1 cellular context compared by ENCODE assay signal in the genomic region with DNA sequence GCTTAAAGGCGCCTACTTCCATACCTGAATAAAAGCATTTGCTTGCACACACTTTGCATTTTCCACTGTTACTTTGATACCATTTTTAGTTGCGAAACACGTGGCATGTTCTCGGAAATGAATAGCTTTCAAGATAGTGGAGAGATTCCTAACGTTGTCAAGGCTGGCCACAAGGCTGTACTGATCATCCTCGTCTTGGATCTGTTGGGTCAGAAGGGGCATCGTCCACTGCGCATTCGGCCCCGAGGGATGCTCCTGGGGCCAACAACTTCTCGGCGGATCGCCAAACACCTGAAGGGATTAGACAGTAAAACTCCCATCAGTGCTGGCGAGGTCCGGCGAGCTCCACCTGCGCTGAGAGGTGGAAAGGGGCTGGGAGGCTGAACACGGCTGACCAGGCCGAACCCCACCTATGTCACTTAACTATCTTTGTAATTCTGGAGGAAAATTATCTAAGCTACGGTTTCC.
TF ChIP-seq lines count a peak whose summit lies in the region.

No MANE protein-coding gene starts in this region.

TF ChIP-seq in K562, 482 proteins besides CTCF, POLR2A, EP300 and RAD21 (continued from another document and continues in another):
- TF ChIP-seq, protein P1, sequence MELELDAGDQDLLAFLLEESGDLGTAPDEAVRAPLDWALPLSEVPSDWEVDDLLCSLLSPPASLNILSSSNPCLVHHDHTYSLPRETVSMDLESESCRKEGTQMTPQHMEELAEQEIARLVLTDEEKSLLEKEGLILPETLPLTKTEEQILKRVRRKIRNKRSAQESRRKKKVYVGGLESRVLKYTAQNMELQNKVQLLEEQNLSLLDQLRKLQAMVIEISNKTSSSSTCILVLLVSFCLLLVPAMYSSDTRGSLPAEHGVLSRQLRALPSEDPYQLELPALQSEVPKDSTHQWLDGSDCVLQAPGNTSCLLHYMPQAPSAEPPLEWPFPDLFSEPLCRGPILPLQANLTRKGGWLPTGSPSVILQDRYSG (tag; conservative IDR thresholded peaks at IDR 0.05; ENCODE audit: low read depth), result 0 out of 2 replicates have a peak, but pooled peaks have one; percentile 34
- TF ChIP-seq, protein P2, sequence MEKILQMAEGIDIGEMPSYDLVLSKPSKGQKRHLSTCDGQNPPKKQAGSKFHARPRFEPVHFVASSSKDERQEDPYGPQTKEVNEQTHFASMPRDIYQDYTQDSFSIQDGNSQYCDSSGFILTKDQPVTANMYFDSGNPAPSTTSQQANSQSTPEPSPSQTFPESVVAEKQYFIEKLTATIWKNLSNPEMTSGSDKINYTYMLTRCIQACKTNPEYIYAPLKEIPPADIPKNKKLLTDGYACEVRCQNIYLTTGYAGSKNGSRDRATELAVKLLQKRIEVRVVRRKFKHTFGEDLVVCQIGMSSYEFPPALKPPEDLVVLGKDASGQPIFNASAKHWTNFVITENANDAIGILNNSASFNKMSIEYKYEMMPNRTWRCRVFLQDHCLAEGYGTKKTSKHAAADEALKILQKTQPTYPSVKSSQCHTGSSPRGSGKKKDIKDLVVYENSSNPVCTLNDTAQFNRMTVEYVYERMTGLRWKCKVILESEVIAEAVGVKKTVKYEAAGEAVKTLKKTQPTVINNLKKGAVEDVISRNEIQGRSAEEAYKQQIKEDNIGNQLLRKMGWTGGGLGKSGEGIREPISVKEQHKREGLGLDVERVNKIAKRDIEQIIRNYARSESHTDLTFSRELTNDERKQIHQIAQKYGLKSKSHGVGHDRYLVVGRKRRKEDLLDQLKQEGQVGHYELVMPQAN (IDR thresholded peaks at IDR 0.05; ENCODE audit: borderline replicate concordance), result peak; percentile 67
- TF ChIP-seq SMARCA5 (IDR thresholded peaks at IDR 0.05) (peak; percentile 53; the same call in 1 of the 2 replicates), KLF10 (CRISPR knock-in tag; IDR thresholded peaks at IDR 0.05) (no peak), E2F3 (CRISPR knock-in tag; IDR thresholded peaks at IDR 0.05) (no peak), NR3C1 (CRISPR knock-in tag; IDR thresholded peaks at IDR 0.05) (0 out of 2 replicates have a peak, but pooled peaks have one; percentile 6), HNRNPL (IDR thresholded peaks at IDR 0.05; ENCODE audit: low read depth, low read length) (no peak), EZH2 (IDR thresholded peaks at IDR 0.05; ENCODE audit: borderline replicate concordance, low read depth, low read length) (no peak), ELF2 (CRISPR knock-in tag; IDR thresholded peaks at IDR 0.05) (no peak), SIX5 (IDR thresholded peaks at IDR 0.05; ENCODE audit: borderline replicate concordance in 1 of 2, insufficient read depth in 1 of 2, low read depth in 1 of 2, low read length in 2 of 2) (no peak), STAT5A (IDR thresholded peaks at IDR 0.05; ENCODE audit: borderline replicate concordance, low read length) (peak; percentile 22), TRIM28 (IDR thresholded peaks at IDR 0.05) (peak; percentile 82; the same call in 1 of the 2 replicates), MED1 (CRISPR knock-in tag; IDR thresholded peaks at IDR 0.05; ENCODE audit: borderline replicate concordance) (no peak), CREM (IDR thresholded peaks at IDR 0.05; ENCODE audit: low read depth) (peak; percentile 34; the same call in 1 of the 2 replicates), MEIS2 (IDR thresholded peaks at IDR 0.05; ENCODE audit: partially characterized antibody) (peak; percentile 4), KAT7 (CRISPR knock-in tag; IDR thresholded peaks at IDR 0.05; ENCODE audit: borderline replicate concordance) (peak; percentile 22; the same call in 1 of the 2 replicates), CBX3 (IDR thresholded peaks at IDR 0.05; ENCODE audit: borderline replicate concordance in 1 of 2, low read length in 2 of 2) (peak in 1 of 2 experiments; percentile 11; a peak in 2 of 3 replicates), MAFF (IDR thresholded peaks at IDR 0.05; ENCODE audit: low read length) (no peak), CHD1 (IDR thresholded peaks at IDR 0.05; ENCODE audit: low read length) (no peak), MXI1 (IDR thresholded peaks at IDR 0.05; ENCODE audit: low read depth, low read length) (peak; percentile 51; the same call in 1 of the 2 replicates), FOXA1 (IDR thresholded peaks at IDR 0.05; ENCODE audit: borderline replicate concordance) (no peak), PCBP1 (IDR thresholded peaks at IDR 0.05; ENCODE audit: low read depth, low read length, poor library complexity, severe bottlenecking) (no peak), ZNF165 (CRISPR knock-in tag; IDR thresholded peaks at IDR 0.05; ENCODE audit: borderline replicate concordance) (0 out of 2 replicates have a peak, but pooled peaks have one; percentile 8), LEF1 (IDR thresholded peaks at IDR 0.05) (peak; percentile 40; the same call in 1 of the 2 replicates), FOXP1 (CRISPR knock-in tag; IDR thresholded peaks at IDR 0.05) (0 out of 2 replicates have a peak, but pooled peaks have one; percentile 16), TGIF2 (CRISPR knock-in tag; IDR thresholded peaks at IDR 0.05) (no peak), CHD4 (IDR thresholded peaks at IDR 0.05; ENCODE audit: insufficient read depth, insufficient replicate concordance, low read depth, low read length, poor library complexity, severe bottlenecking) (no peak)
- TF ChIP-seq, protein P3, sequence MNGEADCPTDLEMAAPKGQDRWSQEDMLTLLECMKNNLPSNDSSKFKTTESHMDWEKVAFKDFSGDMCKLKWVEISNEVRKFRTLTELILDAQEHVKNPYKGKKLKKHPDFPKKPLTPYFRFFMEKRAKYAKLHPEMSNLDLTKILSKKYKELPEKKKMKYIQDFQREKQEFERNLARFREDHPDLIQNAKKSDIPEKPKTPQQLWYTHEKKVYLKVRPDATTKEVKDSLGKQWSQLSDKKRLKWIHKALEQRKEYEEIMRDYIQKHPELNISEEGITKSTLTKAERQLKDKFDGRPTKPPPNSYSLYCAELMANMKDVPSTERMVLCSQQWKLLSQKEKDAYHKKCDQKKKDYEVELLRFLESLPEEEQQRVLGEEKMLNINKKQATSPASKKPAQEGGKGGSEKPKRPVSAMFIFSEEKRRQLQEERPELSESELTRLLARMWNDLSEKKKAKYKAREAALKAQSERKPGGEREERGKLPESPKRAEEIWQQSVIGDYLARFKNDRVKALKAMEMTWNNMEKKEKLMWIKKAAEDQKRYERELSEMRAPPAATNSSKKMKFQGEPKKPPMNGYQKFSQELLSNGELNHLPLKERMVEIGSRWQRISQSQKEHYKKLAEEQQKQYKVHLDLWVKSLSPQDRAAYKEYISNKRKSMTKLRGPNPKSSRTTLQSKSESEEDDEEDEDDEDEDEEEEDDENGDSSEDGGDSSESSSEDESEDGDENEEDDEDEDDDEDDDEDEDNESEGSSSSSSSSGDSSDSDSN (IDR thresholded peaks at IDR 0.05; ENCODE audit: borderline replicate concordance in 1 of 2, low read depth in 2 of 2, low read length in 2 of 2), result 0 out of 4 replicates have a peak, but pooled peaks of 1 of the 2 experiments have one; percentile 50
- TF ChIP-seq, protein P4, sequence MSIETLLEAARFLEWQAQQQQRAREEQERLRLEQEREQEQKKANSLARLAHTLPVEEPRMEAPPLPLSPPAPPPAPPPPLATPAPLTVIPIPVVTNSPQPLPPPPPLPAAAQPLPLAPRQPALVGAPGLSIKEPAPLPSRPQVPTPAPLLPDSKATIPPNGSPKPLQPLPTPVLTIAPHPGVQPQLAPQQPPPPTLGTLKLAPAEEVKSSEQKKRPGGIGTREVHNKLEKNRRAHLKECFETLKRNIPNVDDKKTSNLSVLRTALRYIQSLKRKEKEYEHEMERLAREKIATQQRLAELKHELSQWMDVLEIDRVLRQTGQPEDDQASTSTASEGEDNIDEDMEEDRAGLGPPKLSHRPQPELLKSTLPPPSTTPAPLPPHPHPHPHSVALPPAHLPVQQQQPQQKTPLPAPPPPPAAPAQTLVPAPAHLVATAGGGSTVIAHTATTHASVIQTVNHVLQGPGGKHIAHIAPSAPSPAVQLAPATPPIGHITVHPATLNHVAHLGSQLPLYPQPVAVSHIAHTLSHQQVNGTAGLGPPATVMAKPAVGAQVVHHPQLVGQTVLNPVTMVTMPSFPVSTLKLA (conservative IDR thresholded peaks at IDR 0.05), result peak; percentile 71 to 85
- TF ChIP-seq, protein P5, sequence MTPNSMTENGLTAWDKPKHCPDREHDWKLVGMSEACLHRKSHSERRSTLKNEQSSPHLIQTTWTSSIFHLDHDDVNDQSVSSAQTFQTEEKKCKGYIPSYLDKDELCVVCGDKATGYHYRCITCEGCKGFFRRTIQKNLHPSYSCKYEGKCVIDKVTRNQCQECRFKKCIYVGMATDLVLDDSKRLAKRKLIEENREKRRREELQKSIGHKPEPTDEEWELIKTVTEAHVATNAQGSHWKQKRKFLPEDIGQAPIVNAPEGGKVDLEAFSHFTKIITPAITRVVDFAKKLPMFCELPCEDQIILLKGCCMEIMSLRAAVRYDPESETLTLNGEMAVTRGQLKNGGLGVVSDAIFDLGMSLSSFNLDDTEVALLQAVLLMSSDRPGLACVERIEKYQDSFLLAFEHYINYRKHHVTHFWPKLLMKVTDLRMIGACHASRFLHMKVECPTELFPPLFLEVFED (CRISPR knock-in tag; conservative IDR thresholded peaks at IDR 0.05), result no peak
- TF ChIP-seq, protein P6, sequence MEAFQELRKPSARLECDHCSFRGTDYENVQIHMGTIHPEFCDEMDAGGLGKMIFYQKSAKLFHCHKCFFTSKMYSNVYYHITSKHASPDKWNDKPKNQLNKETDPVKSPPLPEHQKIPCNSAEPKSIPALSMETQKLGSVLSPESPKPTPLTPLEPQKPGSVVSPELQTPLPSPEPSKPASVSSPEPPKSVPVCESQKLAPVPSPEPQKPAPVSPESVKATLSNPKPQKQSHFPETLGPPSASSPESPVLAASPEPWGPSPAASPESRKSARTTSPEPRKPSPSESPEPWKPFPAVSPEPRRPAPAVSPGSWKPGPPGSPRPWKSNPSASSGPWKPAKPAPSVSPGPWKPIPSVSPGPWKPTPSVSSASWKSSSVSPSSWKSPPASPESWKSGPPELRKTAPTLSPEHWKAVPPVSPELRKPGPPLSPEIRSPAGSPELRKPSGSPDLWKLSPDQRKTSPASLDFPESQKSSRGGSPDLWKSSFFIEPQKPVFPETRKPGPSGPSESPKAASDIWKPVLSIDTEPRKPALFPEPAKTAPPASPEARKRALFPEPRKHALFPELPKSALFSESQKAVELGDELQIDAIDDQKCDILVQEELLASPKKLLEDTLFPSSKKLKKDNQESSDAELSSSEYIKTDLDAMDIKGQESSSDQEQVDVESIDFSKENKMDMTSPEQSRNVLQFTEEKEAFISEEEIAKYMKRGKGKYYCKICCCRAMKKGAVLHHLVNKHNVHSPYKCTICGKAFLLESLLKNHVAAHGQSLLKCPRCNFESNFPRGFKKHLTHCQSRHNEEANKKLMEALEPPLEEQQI (IDR thresholded peaks at IDR 0.05), result 0 out of 2 replicates have a peak, but pooled peaks have one; percentile 12
- TF ChIP-seq, protein P7, sequence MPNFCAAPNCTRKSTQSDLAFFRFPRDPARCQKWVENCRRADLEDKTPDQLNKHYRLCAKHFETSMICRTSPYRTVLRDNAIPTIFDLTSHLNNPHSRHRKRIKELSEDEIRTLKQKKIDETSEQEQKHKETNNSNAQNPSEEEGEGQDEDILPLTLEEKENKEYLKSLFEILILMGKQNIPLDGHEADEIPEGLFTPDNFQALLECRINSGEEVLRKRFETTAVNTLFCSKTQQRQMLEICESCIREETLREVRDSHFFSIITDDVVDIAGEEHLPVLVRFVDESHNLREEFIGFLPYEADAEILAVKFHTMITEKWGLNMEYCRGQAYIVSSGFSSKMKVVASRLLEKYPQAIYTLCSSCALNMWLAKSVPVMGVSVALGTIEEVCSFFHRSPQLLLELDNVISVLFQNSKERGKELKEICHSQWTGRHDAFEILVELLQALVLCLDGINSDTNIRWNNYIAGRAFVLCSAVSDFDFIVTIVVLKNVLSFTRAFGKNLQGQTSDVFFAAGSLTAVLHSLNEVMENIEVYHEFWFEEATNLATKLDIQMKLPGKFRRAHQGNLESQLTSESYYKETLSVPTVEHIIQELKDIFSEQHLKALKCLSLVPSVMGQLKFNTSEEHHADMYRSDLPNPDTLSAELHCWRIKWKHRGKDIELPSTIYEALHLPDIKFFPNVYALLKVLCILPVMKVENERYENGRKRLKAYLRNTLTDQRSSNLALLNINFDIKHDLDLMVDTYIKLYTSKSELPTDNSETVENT (CRISPR knock-in tag; IDR thresholded peaks at IDR 0.05), result no peak
- TF ChIP-seq, protein P8, sequence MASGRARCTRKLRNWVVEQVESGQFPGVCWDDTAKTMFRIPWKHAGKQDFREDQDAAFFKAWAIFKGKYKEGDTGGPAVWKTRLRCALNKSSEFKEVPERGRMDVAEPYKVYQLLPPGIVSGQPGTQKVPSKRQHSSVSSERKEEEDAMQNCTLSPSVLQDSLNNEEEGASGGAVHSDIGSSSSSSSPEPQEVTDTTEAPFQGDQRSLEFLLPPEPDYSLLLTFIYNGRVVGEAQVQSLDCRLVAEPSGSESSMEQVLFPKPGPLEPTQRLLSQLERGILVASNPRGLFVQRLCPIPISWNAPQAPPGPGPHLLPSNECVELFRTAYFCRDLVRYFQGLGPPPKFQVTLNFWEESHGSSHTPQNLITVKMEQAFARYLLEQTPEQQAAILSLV (tag; IDR thresholded peaks at IDR 0.05), result no peak
